Comparison of ENCODE assay signal across 2 cellular contexts in the genomic region with DNA sequence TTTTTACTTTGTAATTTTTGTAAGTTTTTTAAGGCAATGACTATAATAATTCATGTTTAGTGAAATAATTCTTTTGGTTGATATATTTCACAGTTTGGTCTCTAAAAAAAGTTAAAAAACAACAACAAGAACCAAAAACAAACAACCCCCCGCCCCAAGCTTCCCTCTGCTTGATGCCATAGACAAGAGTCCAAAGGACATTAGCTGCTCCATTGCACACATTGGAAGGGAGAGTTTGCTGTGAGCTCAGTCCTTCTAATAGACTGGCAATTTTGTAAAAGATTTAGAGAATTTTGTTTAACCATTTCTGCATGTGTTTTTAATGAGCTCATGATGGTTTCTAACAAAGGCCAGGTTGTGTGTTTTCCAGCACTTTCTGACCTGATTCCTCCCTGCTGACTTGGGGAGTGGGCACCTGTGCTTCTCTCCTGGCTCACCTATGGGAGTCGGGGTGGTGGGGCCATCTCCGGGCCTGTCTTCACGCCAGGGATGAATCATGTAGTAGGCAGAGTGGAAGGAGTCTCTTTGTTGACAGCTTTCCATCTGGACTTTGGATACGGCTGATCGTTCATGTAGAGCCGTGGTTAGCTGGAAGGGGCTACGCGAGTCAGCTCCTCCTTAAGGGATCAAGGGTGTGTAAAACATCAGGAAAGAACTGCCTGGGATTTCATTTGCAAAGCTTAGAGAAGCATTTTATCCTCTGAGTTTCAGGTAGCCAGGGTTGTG.
TF ChIP-seq lines count a peak whose summit lies in the region.

No MANE protein-coding gene starts in this region.

TF ChIP-seq in GM23338, 12 proteins besides CTCF, POLR2A, EP300 and RAD21:
- TF ChIP-seq EZH2 (IDR thresholded peaks at IDR 0.05; ENCODE audit: low read depth, unreplicated experiment) (no peak), ZNF114 (CRISPR knock-in tag; IDR thresholded peaks at IDR 0.05) (no peak), NANOG (IDR thresholded peaks at IDR 0.05; ENCODE audit: borderline replicate concordance) (no peak)

TF ChIP-seq in H1, 55 proteins besides CTCF, POLR2A, EP300 and RAD21:
- TF ChIP-seq KDM4A (IDR thresholded peaks at IDR 0.05; ENCODE audit: low read depth, low read length, severe bottlenecking) (no peak), JUN (IDR thresholded peaks at IDR 0.05; ENCODE audit: low read depth, low read length) (no peak), JUND (IDR thresholded peaks at IDR 0.05; ENCODE audit: low read length) (no peak), SIX5 (IDR thresholded peaks at IDR 0.05; ENCODE audit: low read depth, low read length) (no peak), CEBPB (IDR thresholded peaks at IDR 0.05; ENCODE audit: low read depth, low read length) (no peak), ZNF274 (IDR thresholded peaks at IDR 0.05; ENCODE audit: borderline replicate concordance, extremely low read depth, low read length) (no peak), BCL11A (IDR thresholded peaks at IDR 0.05; ENCODE audit: low read depth in 2 of 2, low read length in 2 of 2) (no peak), ASH2L (IDR thresholded peaks at IDR 0.05; ENCODE audit: low read length) (no peak), CTBP2 (IDR thresholded peaks at IDR 0.05; ENCODE audit: borderline replicate concordance, insufficient read depth, insufficient read length, low read length) (no peak), POU5F1 (IDR thresholded peaks at IDR 0.05; ENCODE audit: low read depth, low read length) (no peak), EGR1 (IDR thresholded peaks at IDR 0.05; ENCODE audit: borderline replicate concordance, low read depth, low read length) (no peak)
- TF ChIP-seq, protein P1, sequence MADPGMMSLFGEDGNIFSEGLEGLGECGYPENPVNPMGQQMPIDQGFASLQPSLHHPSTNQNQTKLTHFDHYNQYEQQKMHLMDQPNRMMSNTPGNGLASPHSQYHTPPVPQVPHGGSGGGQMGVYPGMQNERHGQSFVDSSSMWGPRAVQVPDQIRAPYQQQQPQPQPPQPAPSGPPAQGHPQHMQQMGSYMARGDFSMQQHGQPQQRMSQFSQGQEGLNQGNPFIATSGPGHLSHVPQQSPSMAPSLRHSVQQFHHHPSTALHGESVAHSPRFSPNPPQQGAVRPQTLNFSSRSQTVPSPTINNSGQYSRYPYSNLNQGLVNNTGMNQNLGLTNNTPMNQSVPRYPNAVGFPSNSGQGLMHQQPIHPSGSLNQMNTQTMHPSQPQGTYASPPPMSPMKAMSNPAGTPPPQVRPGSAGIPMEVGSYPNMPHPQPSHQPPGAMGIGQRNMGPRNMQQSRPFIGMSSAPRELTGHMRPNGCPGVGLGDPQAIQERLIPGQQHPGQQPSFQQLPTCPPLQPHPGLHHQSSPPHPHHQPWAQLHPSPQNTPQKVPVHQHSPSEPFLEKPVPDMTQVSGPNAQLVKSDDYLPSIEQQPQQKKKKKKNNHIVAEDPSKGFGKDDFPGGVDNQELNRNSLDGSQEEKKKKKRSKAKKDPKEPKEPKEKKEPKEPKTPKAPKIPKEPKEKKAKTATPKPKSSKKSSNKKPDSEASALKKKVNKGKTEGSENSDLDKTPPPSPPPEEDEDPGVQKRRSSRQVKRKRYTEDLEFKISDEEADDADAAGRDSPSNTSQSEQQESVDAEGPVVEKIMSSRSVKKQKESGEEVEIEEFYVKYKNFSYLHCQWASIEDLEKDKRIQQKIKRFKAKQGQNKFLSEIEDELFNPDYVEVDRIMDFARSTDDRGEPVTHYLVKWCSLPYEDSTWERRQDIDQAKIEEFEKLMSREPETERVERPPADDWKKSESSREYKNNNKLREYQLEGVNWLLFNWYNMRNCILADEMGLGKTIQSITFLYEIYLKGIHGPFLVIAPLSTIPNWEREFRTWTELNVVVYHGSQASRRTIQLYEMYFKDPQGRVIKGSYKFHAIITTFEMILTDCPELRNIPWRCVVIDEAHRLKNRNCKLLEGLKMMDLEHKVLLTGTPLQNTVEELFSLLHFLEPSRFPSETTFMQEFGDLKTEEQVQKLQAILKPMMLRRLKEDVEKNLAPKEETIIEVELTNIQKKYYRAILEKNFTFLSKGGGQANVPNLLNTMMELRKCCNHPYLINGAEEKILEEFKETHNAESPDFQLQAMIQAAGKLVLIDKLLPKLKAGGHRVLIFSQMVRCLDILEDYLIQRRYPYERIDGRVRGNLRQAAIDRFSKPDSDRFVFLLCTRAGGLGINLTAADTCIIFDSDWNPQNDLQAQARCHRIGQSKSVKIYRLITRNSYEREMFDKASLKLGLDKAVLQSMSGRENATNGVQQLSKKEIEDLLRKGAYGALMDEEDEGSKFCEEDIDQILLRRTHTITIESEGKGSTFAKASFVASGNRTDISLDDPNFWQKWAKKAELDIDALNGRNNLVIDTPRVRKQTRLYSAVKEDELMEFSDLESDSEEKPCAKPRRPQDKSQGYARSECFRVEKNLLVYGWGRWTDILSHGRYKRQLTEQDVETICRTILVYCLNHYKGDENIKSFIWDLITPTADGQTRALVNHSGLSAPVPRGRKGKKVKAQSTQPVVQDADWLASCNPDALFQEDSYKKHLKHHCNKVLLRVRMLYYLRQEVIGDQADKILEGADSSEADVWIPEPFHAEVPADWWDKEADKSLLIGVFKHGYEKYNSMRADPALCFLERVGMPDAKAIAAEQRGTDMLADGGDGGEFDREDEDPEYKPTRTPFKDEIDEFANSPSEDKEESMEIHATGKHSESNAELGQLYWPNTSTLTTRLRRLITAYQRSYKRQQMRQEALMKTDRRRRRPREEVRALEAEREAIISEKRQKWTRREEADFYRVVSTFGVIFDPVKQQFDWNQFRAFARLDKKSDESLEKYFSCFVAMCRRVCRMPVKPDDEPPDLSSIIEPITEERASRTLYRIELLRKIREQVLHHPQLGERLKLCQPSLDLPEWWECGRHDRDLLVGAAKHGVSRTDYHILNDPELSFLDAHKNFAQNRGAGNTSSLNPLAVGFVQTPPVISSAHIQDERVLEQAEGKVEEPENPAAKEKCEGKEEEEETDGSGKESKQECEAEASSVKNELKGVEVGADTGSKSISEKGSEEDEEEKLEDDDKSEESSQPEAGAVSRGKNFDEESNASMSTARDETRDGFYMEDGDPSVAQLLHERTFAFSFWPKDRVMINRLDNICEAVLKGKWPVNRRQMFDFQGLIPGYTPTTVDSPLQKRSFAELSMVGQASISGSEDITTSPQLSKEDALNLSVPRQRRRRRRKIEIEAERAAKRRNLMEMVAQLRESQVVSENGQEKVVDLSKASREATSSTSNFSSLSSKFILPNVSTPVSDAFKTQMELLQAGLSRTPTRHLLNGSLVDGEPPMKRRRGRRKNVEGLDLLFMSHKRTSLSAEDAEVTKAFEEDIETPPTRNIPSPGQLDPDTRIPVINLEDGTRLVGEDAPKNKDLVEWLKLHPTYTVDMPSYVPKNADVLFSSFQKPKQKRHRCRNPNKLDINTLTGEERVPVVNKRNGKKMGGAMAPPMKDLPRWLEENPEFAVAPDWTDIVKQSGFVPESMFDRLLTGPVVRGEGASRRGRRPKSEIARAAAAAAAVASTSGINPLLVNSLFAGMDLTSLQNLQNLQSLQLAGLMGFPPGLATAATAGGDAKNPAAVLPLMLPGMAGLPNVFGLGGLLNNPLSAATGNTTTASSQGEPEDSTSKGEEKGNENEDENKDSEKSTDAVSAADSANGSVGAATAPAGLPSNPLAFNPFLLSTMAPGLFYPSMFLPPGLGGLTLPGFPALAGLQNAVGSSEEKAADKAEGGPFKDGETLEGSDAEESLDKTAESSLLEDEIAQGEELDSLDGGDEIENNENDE (IDR thresholded peaks at IDR 0.05; ENCODE audit: insufficient replicate concordance, low read length) = no peak
